ENCODE assay signal across 15 cellular contexts in the genomic region with DNA sequence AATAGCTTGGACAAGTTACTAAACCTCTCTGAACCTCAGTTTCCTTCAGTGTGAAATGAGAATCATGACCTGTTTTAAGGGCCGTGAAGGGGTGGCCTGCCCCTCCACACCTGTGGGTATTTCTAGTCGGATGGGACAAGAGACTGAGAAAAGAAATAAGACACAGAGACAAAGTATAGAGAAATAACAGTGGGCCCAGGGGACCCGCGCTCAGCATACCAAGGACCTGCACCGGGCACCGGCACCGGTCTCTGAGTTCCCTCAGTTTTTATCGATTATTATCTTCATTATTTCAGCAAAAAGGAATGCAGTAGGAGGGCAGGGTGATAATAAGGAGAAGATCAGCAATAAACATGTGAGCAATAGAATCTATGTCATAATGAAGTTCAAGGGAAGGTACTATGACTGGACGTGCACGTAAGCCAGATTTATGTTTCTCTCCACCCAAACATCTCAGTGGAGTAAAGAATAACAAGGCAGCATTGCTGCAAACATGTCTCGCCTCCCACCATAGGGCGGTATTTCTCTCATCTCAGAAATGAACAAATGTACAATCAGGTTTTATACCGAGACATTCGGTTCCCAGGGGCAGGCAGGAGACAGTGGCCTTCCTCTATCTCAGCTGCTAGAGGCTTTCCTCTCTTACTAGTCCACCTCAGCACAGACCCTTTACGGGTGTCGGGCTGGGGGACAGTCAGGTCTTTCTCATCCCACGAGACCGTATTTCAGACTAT. TPM values are rescaled to one million over a fixed set of nuclear protein-coding genes. Genes with fewer than 3 reads are reported as not detected.
DNase-seq lines count a peak whose midpoint lies in the region; ATAC-seq and TF ChIP-seq lines count a peak whose summit lies in the region.
"Not testable (repeated sequence)": the region's sequence is repeated elsewhere in the genome, so short reads cannot be mapped to it uniquely, and the experiment has no call there.
"Had no signal": no experiment of that assay in that cellular context is flagged by ENCODE, and none has a peak within 500 bp of the region (broad histone marks: within the 10 kb centered on the region; RNA-seq: fewer than 3 reads in every experiment).

No MANE protein-coding gene starts in this region.

- H3K27me3 Mint-ChIP-seq in naive B cell, result not testable (repeated sequence)

- CTCF ChIA-PET in AG04450 (lab: Charles Lee); mammary epithelial cell (lab: Charles Lee; ENCODE audit: low non-redundant PET): not testable (repeated sequence)
- CTCF ChIA-PET in RWPE1 (lab: Yijun Ruan, JAX), result interaction anchor here (1.2 kb wide), 1 partner anchor 89 kb away, joined by 7 read pairs; no protein-coding TSS in a partner anchor

- H3K9me3 Mint-ChIP-seq in naive B cell, result not testable (repeated sequence)

- 44% methylated on average over 18 of the region's 18 CpGs for WGBS in mammary epithelial cell (ENCODE audit: low coverage, missing lambda C conversion rate)
- WGBS in esophagus squamous epithelium, 2 donors, result 50 to 53% methylated on average over 16 to 18 of the region's 18 CpGs

- not testable (repeated sequence) for TF ChIP-seq POLR2A in esophagus squamous epithelium (IDR thresholded peaks at IDR 0.05)

- dilution Hi-C loops in mammary epithelial cell (cut with HindIII; ENCODE audit: low sequenced_read_pairs), result not testable (repeated sequence)

- H3K27ac ChIP-seq in AG04450 (ENCODE audit: low read depth, low read length), result peak overlapping the region; percentile 31
- H3K27ac ChIP-seq in RWPE1, result peak overlapping the region; percentile 89
- H3K27ac ChIP-seq in mammary epithelial cell (ENCODE audit: insufficient read depth, low read depth, low read length), result peak overlapping the region; percentile 26
- peak overlapping the region; percentile 37 to 97 (median 86) for H3K27ac ChIP-seq in esophagus squamous epithelium
- H3K27ac ChIP-seq in layer of hippocampus (ENCODE audit: low read depth, low read length), result peak overlapping the region; percentile 77
- peak overlapping the region; percentile 96 for H3K27ac ChIP-seq in skeletal muscle tissue (ENCODE audit: low read depth, low read length)
- peak overlapping the region; percentile 99 for H3K27ac ChIP-seq in thoracic aorta

- H3K4me2 ChIP-seq in mammary epithelial cell (ENCODE audit: insufficient read depth, low read depth, low read length), result peak overlapping the region; percentile 76

- peak overlapping the region in 6 of 8 donors; percentile 9 to 62 (median 55) for H3K4me3 Mint-ChIP-seq in naive B cell

- H4K20me1 ChIP-seq in mammary epithelial cell (ENCODE audit: insufficient read depth, low read length), result not testable (repeated sequence)

- ATAC-seq in naive B cell (ENCODE audit: low read depth in 2 of 2); thoracic aorta (ENCODE audit: insufficient number of reproducible peaks, low FRiP score, low read depth): not testable (repeated sequence)

- not testable (repeated sequence) for H3K4me3 ChIP-seq in AG04450 (ENCODE audit: low read depth, low read length); mammary epithelial cell (replicated peaks in 1 of 3; ENCODE audit: insufficient read depth in 1 of 3, low read depth in 2 of 3, low read length in 3 of 3)
- H3K4me3 ChIP-seq in esophagus squamous epithelium (peak overlapping the region in 1 of 4 donors; percentile 52), skeletal muscle tissue (ENCODE audit: low read length in 3 of 3) (peak overlapping the region in 2 of 3 donors; percentile 48 to 58), thoracic aorta (peak overlapping the region; percentile 20)

- not testable (repeated sequence) for H3K9me3 ChIP-seq in AG04450 (ENCODE audit: control insufficient read depth, insufficient read depth, low read length); mammary epithelial cell (replicated peaks; ENCODE audit: insufficient read depth, low read length); esophagus squamous epithelium; skeletal muscle tissue (ENCODE audit: control insufficient read depth in 3 of 3, low read length in 3 of 3); thoracic aorta

- not testable (repeated sequence) for TF ChIP-seq CTCF in AG04450 (IDR thresholded peaks at IDR 0.05; ENCODE audit: low read depth, low read length); RWPE1 (conservative IDR thresholded peaks at IDR 0.05; ENCODE audit: low read depth); mammary epithelial cell (conservative IDR thresholded peaks at IDR 0.05 in 1 of 2, IDR thresholded peaks at IDR 0.05 in 1 of 2; ENCODE audit: extremely low read depth in 1 of 2, insufficient read depth in 1 of 2, low read depth in 1 of 2, low read length in 2 of 2); esophagus squamous epithelium (IDR thresholded peaks at IDR 0.05); thoracic aorta (IDR thresholded peaks at IDR 0.05)

- H3K36me3 ChIP-seq in mammary epithelial cell (ENCODE audit: insufficient read depth, low read length); esophagus squamous epithelium; skeletal muscle tissue (ENCODE audit: control insufficient read depth in 3 of 3, insufficient read depth in 3 of 3, low read length in 3 of 3); thoracic aorta: not testable (repeated sequence)

- POLR2A ChIA-PET in AG04450 (lab: Yijun Ruan, JAX); RWPE1 (lab: Yijun Ruan, JAX; ENCODE audit: low non-redundant PET): not testable (repeated sequence)

- not testable (repeated sequence) for H3K9ac ChIP-seq in mammary epithelial cell (ENCODE audit: insufficient read depth, low read length)
- H3K9ac ChIP-seq in skeletal muscle tissue (ENCODE audit: low read depth in 1 of 3, low read length in 3 of 3), result peak overlapping the region; percentile 43 to 74 (median 67)

- intact Hi-C loops in mammary epithelial cell (cut with micrococcal nuclease), result loop anchor here (2.0 to 10.0 kb wide), 2 partner anchors 31 to 85 kb away; no protein-coding TSS in a partner anchor
- intact Hi-C loops in esophagus squamous epithelium (cut with DNase I), result not testable (repeated sequence)

- H3K27me3 ChIP-seq in AG04450 (ENCODE audit: control insufficient read depth, insufficient read depth, low read length); mammary epithelial cell (ENCODE audit: insufficient read depth, low read length); esophagus squamous epithelium; layer of hippocampus (ENCODE audit: control insufficient read depth, insufficient read depth, low read length); skeletal muscle tissue (ENCODE audit: control insufficient read depth in 3 of 3, insufficient read depth in 3 of 3, low read length in 3 of 3); thoracic aorta (replicated peaks; ENCODE audit: insufficient read depth): not testable (repeated sequence)

- peak overlapping the region; percentile 34 to 95 (median 90) for H3K27ac Mint-ChIP-seq in naive B cell

- H3K79me2 ChIP-seq in mammary epithelial cell (ENCODE audit: insufficient read depth, low read length), result not testable (repeated sequence)

- not testable (repeated sequence) for H3K36me3 Mint-ChIP-seq in naive B cell

- BruUV-seq in mammary epithelial cell (replicated peaks; lab: Mats Ljungman, UMichigan), result not testable (repeated sequence)

- not testable (repeated sequence) for DNase-seq in AG04450 (ENCODE audit: low read depth, low spot score); RWPE1 (ENCODE audit: low spot score); esophagus squamous epithelium (lab: John Stamatoyannopoulos, UW); naive B cell; thoracic aorta (ENCODE audit: low spot score)
- peak; percentile 13 for DNase-seq in mammary epithelial cell

- H3K4me1 ChIP-seq in mammary epithelial cell (ENCODE audit: insufficient read depth, low read length) (peaks cover 23% of the 10 kb centered on the region), esophagus squamous epithelium (peaks cover 19 to 40% (median 29%) of the 10 kb centered on the region in 3 donors), skeletal muscle tissue (ENCODE audit: control insufficient read depth in 3 of 3, insufficient read depth in 3 of 3, low read length in 3 of 3) (peaks cover 21 to 27% (median 21%) of the 10 kb centered on the region in 3 donors), thoracic aorta (ENCODE audit: control insufficient read depth in 1 of 2, low read depth in 2 of 2) (peaks cover 23 to 41% of the 10 kb centered on the region in 2 donors)

- H2AFZ ChIP-seq in mammary epithelial cell (ENCODE audit: low read depth, low read length), result peak overlapping the region; percentile 79

- in situ Hi-C loops in mammary epithelial cell (cut with MboI; ENCODE audit: low sequenced_read_pairs in 2 of 2), result not testable (repeated sequence)

- peaks cover 31 to 65% (median 57%) of the 10 kb centered on the region in 3 donors for H3K4me1 Mint-ChIP-seq in naive B cell

RNA-seq across cellular contexts. Expression of a gene that starts 10.9 kb away (rescaled TPM):
- polyA plus RNA-seq in AG04450 (2011; rRNA removed) (not detected in 2 replicates), mammary epithelial cell (not detected), naive B cell (ENCODE audit: low read depth in 6 of 6) (under 1 TPM in 5 of 6 donors, not detected in 1; 0.27 to 0.82 (median 0.36) TPM)
- polyA minus RNA-seq in AG04450 (2011; rRNA and poly(A)+ RNA removed), result not detected in 2 replicates
- total RNA-seq in mammary epithelial cell (not detected), esophagus squamous epithelium (under 1 TPM in 1 of 4 donors, not detected in 3; 0.19 TPM), skeletal muscle tissue (2.6 TPM), thoracic aorta (1 to 10 TPM; 1.1 to 1.5 TPM)
- polyA minus RNA-seq in mammary epithelial cell, result not detected
- total RNA-seq: activated CD4-positive, alpha-beta T cell treated with anti-CD3 and anti-CD28 coated beads, Interleukin-2, amount 10 ng/mL, durations not matched to agents 24 days and 14 days; activated naive CD4-positive, alpha-beta T cell treated with anti-CD3 and anti-CD28 coated beads for 36 hours; LHCN-M2; lung microvascular endothelial cell; natural killer cell; RPMI7951 had no signal

RNA-seq across cellular contexts. Expression of a gene that starts 47.5 kb away (rescaled TPM):
- 0.04 and 0.06 TPM in 2 replicates for polyA plus RNA-seq in AG04450 (2011; rRNA removed)
- polyA minus RNA-seq in AG04450 (2011; rRNA and poly(A)+ RNA removed), result not detected in 2 replicates
- total RNA-seq in mammary epithelial cell, result under 1 TPM; 0.17 to 0.35 TPM
- 0.05 TPM for polyA plus RNA-seq in mammary epithelial cell
- not detected for polyA minus RNA-seq in mammary epithelial cell
- total RNA-seq in esophagus squamous epithelium, result 10 to 100 TPM in 1 of 4 donors, 1 to 10 TPM in 3; 3.2 to 12.6 (median 5.7) TPM
- polyA plus RNA-seq in naive B cell (ENCODE audit: low read depth in 6 of 6), result 100 to 1,000 TPM; 130 to 259 (median 150) TPM
- 1.0 TPM for total RNA-seq in skeletal muscle tissue
- total RNA-seq in thoracic aorta, result 10 to 100 TPM; 25.2 to 31.0 TPM
- total RNA-seq: H9 had no signal

Comparison
In these comparisons a context has a peak if more than half of its experiments do, and no peak if none do; other contexts are left out.
1. H3K27ac ChIP-seq: peak in every context shown above with its lines; median percentile 99 in thoracic aorta; 96 in skeletal muscle tissue; 89 in RWPE1; 86 in esophagus squamous epithelium; 77 in layer of hippocampus; 31 in AG04450; 26 in mammary epithelial cell.